Comparison of ENCODE assay signal across 8 cellular contexts in genomic region chr7:23471090-23471859, GRCh38. TPM values are rescaled to one million over a fixed set of nuclear protein-coding genes. Genes with fewer than 3 reads are reported as not detected.
A peak's percentile ranks its signal among the peaks of the same experiment; 100 is the strongest.
DNase-seq lines count a peak whose midpoint lies in the region; ATAC-seq and TF ChIP-seq lines count a peak whose summit lies in the region.

No MANE protein-coding gene starts in this region.

- H3K36me3 ChIP-seq in tibial nerve = no peaks in the 10 kb centered on the region

- peak; percentile 26 for ATAC-seq in GM21447 (IDR thresholded peaks at IDR 0.05; ENCODE audit: unreplicated experiment)

- peaks cover 52% of the 10 kb centered on the region for H3K4me1 Mint-ChIP-seq in dendritic cell treated with granulocyte-macrophage colony-stimulating factor and Interleukin-4, amounts not matched to agents 40 ng/mL and 50 ng/mL, for 4 days (ENCODE audit: low read depth)
- peaks cover 33% of the 10 kb centered on the region for H3K4me1 Mint-ChIP-seq in nephron

- TF ChIP-seq CTCF in nephron (IDR thresholded peaks at IDR 0.05; ENCODE audit: unreplicated experiment in 3 of 3) (no peak), tibial nerve (IDR thresholded peaks at IDR 0.05) (no peak), dorsolateral prefrontal cortex (IDR thresholded peaks at IDR 0.05 in 54 of 56, conservative IDR thresholded peaks at IDR 0.05 in 2 of 56; ENCODE audit: low read depth in 1 of 56, partially characterized antibody in 56 of 56) (no peak)

- H3K4me3 Mint-ChIP-seq in dendritic cell treated with granulocyte-macrophage colony-stimulating factor and Interleukin-4, amounts not matched to agents 40 ng/mL and 50 ng/mL, for 4 days = peak overlapping the region; percentile 77
- H3K4me3 Mint-ChIP-seq in nephron = peak overlapping the region; percentile 88 to 95 (median 94)

- H3K27ac ChIP-seq in tibial nerve (no peak overlapping the region), dorsolateral prefrontal cortex (no peak overlapping the region)

- peaks cover 78% of the 10 kb centered on the region for H3K27me3 Mint-ChIP-seq in dendritic cell treated with granulocyte-macrophage colony-stimulating factor and Interleukin-4, amounts not matched to agents 40 ng/mL and 50 ng/mL, for 4 days
- H3K27me3 Mint-ChIP-seq in nephron (ENCODE audit: low read depth) = no peaks in the 10 kb centered on the region

- 10 to 12% methylated on average over 39 to 42 of the region's 45 CpGs for WGBS in tibial nerve, 2 donors

- DNase-seq in DMS153 (lab: John Stamatoyannopoulos, UW) = peak; percentile 91
- DNase-seq in M059J (ENCODE audit: low read depth) = peak; percentile 87
- DNase-seq in SIG-M5 treated with dmso at 0.1 percent for 504 hours (lab: John Stamatoyannopoulos, UW; ENCODE audit: unreplicated experiment) = peak; percentile 80
- no peak for DNase-seq in tibial nerve (ENCODE audit: low spot score in 2 of 2)
- DNase-seq in dorsolateral prefrontal cortex = no peak

- H3K36me3 Mint-ChIP-seq in dendritic cell treated with granulocyte-macrophage colony-stimulating factor and Interleukin-4, amounts not matched to agents 40 ng/mL and 50 ng/mL, for 4 days (ENCODE audit: low read depth) = no peaks in the 10 kb centered on the region
- H3K36me3 Mint-ChIP-seq in nephron (ENCODE audit: low read depth) = no peaks in the 10 kb centered on the region

- H3K4me3 ChIP-seq in tibial nerve (peak overlapping the region in 2 of 4 donors; percentile 11 to 55), dorsolateral prefrontal cortex (peak overlapping the region in 6 of 59 donors; percentile 3 to 58 (median 22))

- no peaks in the 10 kb centered on the region for H3K9me3 ChIP-seq in tibial nerve

- H3K27me3 ChIP-seq in tibial nerve (peaks cover 24 to 99% of the 10 kb centered on the region in 2 donors), dorsolateral prefrontal cortex (peaks cover 36 to 100% (median 99%) of the 10 kb centered on the region in 45 donors)

- TF ChIP-seq EP300 in tibial nerve (IDR thresholded peaks at IDR 0.05) = peak in 1 of 2 donors; percentile 40

- intact Hi-C loops in dendritic cell treated with granulocyte-macrophage colony-stimulating factor and Interleukin-4, amounts not matched to agents 40 ng/mL and 50 ng/mL, for 4 days (cut with micrococcal nuclease) = loop anchor here (5.0 to 10.0 kb wide), 2 partner anchors 174 to 286 kb away; partner anchors contain the start of genes MALSU1 and NUP42
- intact Hi-C loops in dorsolateral prefrontal cortex (cut with DNase I) = no loop called here

- H3K4me1 ChIP-seq in tibial nerve = peaks cover 0 to 63% (median 42%) of the 10 kb centered on the region in 4 donors

- TF ChIP-seq POLR2A in tibial nerve (IDR thresholded peaks at IDR 0.05) = no peak

- H3K27ac Mint-ChIP-seq in dendritic cell treated with granulocyte-macrophage colony-stimulating factor and Interleukin-4, amounts not matched to agents 40 ng/mL and 50 ng/mL, for 4 days = no peak overlapping the region
- peak overlapping the region; percentile 95 to 99 (median 96) for H3K27ac Mint-ChIP-seq in nephron

- H3K9me3 Mint-ChIP-seq in dendritic cell treated with granulocyte-macrophage colony-stimulating factor and Interleukin-4, amounts not matched to agents 40 ng/mL and 50 ng/mL, for 4 days = no peaks in the 10 kb centered on the region
- no peaks in the 10 kb centered on the region for H3K9me3 Mint-ChIP-seq in nephron

RNA-seq across cellular contexts. Expression of gene IGF2BP3, which starts 1.0 kb away (rescaled TPM):
- 50.6 and 76.9 TPM in 2 replicates for total RNA-seq in M059J (2014; rRNA removed; shearing (Covaris generic))
- total RNA-seq in tibial nerve = under 1 TPM in 3 of 4 donors, not detected in 1; 0.21 to 0.90 (median 0.59) TPM
- total RNA-seq in dorsolateral prefrontal cortex = 1 to 10 TPM in 116 of 120 experiments, under 1 TPM in 3, not detected in 1; 0.74 to 10.0 (median 3.3) TPM

Comparison
In these comparisons a context has a peak if more than half of its experiments do, and no peak if none do; other contexts are left out.
1. DNase-seq: peak in DMS153 (single experiment), M059J (single experiment) and SIG-M5 treated with dmso at 0.1 percent for 504 hours (single experiment); none in tibial nerve (0 of 2) and dorsolateral prefrontal cortex (0 of 10).